ENCODE assay signal across 27 cellular contexts in genomic region chr4:150212485-150212884, GRCh38.
"Had no signal": no experiment of that assay in that cellular context is flagged by ENCODE, and none has a peak within 500 bp of the region (broad histone marks: within the 10 kb centered on the region; RNA-seq: fewer than 3 reads in every experiment).

No MANE protein-coding gene starts in this region.

- H3K9me3 ChIP-seq: adrenal gland, ascending aorta, esophagus muscularis mucosa, heart right ventricle, left lung, psoas muscle, upper lobe of right lung had no signal

- H3K36me3 ChIP-seq: adrenal gland, ascending aorta, esophagus muscularis mucosa, heart right ventricle, left lung, upper lobe of right lung, WERI-Rb-1 had no signal

- H3K4me1 Mint-ChIP-seq: stimulated activated naive CD8-positive, alpha-beta T cell treated with anti-CD3 and anti-CD28 coated beads, Interleukin-15, amount 100 ng/mL, for 72 hours; T-helper 17 cell had no signal

- H3K27ac ChIP-seq: adrenal gland, ascending aorta, esophagus muscularis mucosa, left lung, parathyroid adenoma, psoas muscle, upper lobe of right lung, WERI-Rb-1 had no signal

- H3K36me3 Mint-ChIP-seq: activated CD4-positive, alpha-beta memory T cell treated with anti-CD3 and anti-CD28 coated beads for 36 hours; activated naive CD8-positive, alpha-beta T cell treated with anti-CD3 and anti-CD28 coated beads for 36 hours; naive thymus-derived CD8-positive, alpha-beta T cell had no signal

- H2AFZ ChIP-seq: parathyroid adenoma had no signal

- H3K9me3 Mint-ChIP-seq: activated CD4-positive, alpha-beta memory T cell treated with anti-CD3 and anti-CD28 coated beads for 36 hours; activated naive CD4-positive, alpha-beta T cell treated with anti-CD3 and anti-CD28 coated beads for 36 hours; activated naive CD8-positive, alpha-beta T cell treated with anti-CD3 and anti-CD28 coated beads for 36 hours; activated T-helper 1 cell treated with anti-CD3 and anti-CD28 coated beads, Interleukin-12 subunit alpha, Interleukin-12 subunit beta, Interleukin-2, Interleukin-4 antibody, amounts not matched to agents 30 ng/mL and 10 ng/mL and 1 ng/mL, durations not matched to agents 14 hours and 24 hours and 36 hours; brain; naive thymus-derived CD8-positive, alpha-beta T cell; neural crest cell; stimulated activated naive CD8-positive, alpha-beta T cell treated with anti-CD3 and anti-CD28 coated beads, Interleukin-15, amount 100 ng/mL, for 72 hours had no signal

- H3K4me3 Mint-ChIP-seq: activated CD4-positive, alpha-beta memory T cell treated with anti-CD3 and anti-CD28 coated beads for 36 hours; activated naive CD4-positive, alpha-beta T cell treated with anti-CD3 and anti-CD28 coated beads for 36 hours; activated naive CD8-positive, alpha-beta T cell treated with anti-CD3 and anti-CD28 coated beads for 36 hours; activated T-helper 1 cell treated with anti-CD3 and anti-CD28 coated beads, Interleukin-12 subunit alpha, Interleukin-12 subunit beta, Interleukin-2, Interleukin-4 antibody, amounts not matched to agents 30 ng/mL and 10 ng/mL and 1 ng/mL, durations not matched to agents 14 hours and 24 hours and 36 hours; brain; naive thymus-derived CD8-positive, alpha-beta T cell; neural crest cell; stimulated activated naive CD8-positive, alpha-beta T cell treated with anti-CD3 and anti-CD28 coated beads, Interleukin-15, amount 100 ng/mL, for 72 hours; T-helper 17 cell had no signal

- H3K79me2 ChIP-seq: parathyroid adenoma had no signal

- H3K27me3 ChIP-seq: adrenal gland, ascending aorta, esophagus muscularis mucosa, heart right ventricle, left lung, upper lobe of right lung had no signal

- ATAC-seq: activated CD4-positive, CD25-positive, alpha-beta regulatory T cell treated with anti-CD3 and anti-CD28 coated beads, Interleukin-2, amount 50 U/mL, for 24 hours; left lung; naive thymus-derived CD8-positive, alpha-beta T cell; T-helper 17 cell; upper lobe of right lung had no signal

- H3K4me3 ChIP-seq: adrenal gland, ascending aorta, esophagus muscularis mucosa, heart right ventricle, left lung, lung, psoas muscle, upper lobe of right lung had no signal

- H3K27me3 Mint-ChIP-seq: activated CD4-positive, alpha-beta memory T cell treated with anti-CD3 and anti-CD28 coated beads for 36 hours; brain had no signal

- H3K27ac Mint-ChIP-seq: activated CD4-positive, alpha-beta memory T cell treated with anti-CD3 and anti-CD28 coated beads for 36 hours; activated naive CD4-positive, alpha-beta T cell treated with anti-CD3 and anti-CD28 coated beads for 36 hours; activated naive CD8-positive, alpha-beta T cell treated with anti-CD3 and anti-CD28 coated beads for 36 hours; activated T-helper 1 cell treated with anti-CD3 and anti-CD28 coated beads, Interleukin-12 subunit alpha, Interleukin-12 subunit beta, Interleukin-2, Interleukin-4 antibody, amounts not matched to agents 30 ng/mL and 10 ng/mL and 1 ng/mL, durations not matched to agents 14 hours and 24 hours and 36 hours; naive thymus-derived CD8-positive, alpha-beta T cell; stimulated activated naive CD8-positive, alpha-beta T cell treated with anti-CD3 and anti-CD28 coated beads, Interleukin-15, amount 100 ng/mL, for 72 hours; T-helper 17 cell had no signal

- H3K4me1 ChIP-seq: left lung, parathyroid adenoma, psoas muscle had no signal

- DNase-seq: activated CD4-positive, alpha-beta memory T cell treated with anti-CD3 and anti-CD28 coated beads for 36 hours; activated CD4-positive, alpha-beta T cell treated with anti-CD3 and anti-CD28 coated beads for 48 hours; activated CD8-positive, alpha-beta memory T cell treated with anti-CD3 and anti-CD28 coated beads, Interleukin-2, amount 50 U/mL, for 4 hours; activated effector memory CD4-positive, alpha-beta T cell treated with anti-CD3 and anti-CD28 coated beads, Interleukin-2, amount 50 U/mL, for 16 hours; activated naive CD8-positive, alpha-beta T cell treated with anti-CD3 and anti-CD28 coated beads for 36 hours; activated T-cell treated with anti-CD3 and anti-CD28 coated beads, Interleukin-2, amount 50 U/mL, for 1 hour; adrenal gland; heart right ventricle; left lung; naive thymus-derived CD8-positive, alpha-beta T cell; nucleus accumbens; psoas muscle; stimulated activated CD4-positive, alpha-beta T cell treated with anti-CD3 and anti-CD28 coated beads, Interleukin-2, amount 100 ng/mL, for 48 hours; stimulated activated naive CD8-positive, alpha-beta T cell treated with anti-CD3 and anti-CD28 coated beads, Interleukin-15, amount 100 ng/mL, for 72 hours; T-helper 17 cell; T1000; upper lobe of right lung; WERI-Rb-1 had no signal
